ENCODE assay signal across 1 cellular context in genomic region chr9:35108461-35108860, GRCh38.
TF ChIP-seq lines count a peak whose summit lies in the region.

No MANE protein-coding gene starts in this region.

TF ChIP-seq in SK-N-SH treated with all-trans-retinoic acid at 6 μM for 48 hours, 23 proteins besides CTCF, POLR2A, EP300 and RAD21 (continued from another document):
- TF ChIP-seq PATZ1 (CRISPR knock-in tag; IDR thresholded peaks at IDR 0.05; ENCODE audit: borderline replicate concordance) (no peak), RARB (CRISPR knock-in tag; IDR thresholded peaks at IDR 0.05) (no peak), ZFP30 (CRISPR knock-in tag; IDR thresholded peaks at IDR 0.05) (no peak)
